ENCODE assay signal across 23 cellular contexts in the genomic region with DNA sequence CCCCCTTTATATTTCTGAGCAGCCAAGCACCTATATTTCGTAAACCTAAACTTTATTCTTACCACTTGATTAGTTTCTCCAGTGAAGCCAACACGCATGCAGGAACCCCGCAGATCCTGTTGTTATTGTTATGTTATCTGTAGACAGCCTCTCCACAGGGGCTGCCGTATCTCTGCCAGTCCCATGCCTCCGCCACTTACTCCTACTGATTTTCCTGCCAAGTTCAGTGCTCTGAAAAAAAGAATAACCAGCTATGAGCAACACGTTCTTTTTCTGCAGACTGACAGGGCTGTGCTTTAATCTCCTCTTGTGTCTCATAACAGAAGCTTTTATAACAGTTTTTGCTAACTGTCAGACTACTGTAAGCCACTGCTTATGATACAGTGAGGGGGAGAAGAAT.
DNase-seq lines count a peak whose midpoint lies in the region; ATAC-seq and TF ChIP-seq lines count a peak whose summit lies in the region.
"Had no signal": no experiment of that assay in that cellular context is flagged by ENCODE, and none has a peak within 500 bp of the region (broad histone marks: within the 10 kb centered on the region; RNA-seq: fewer than 3 reads in every experiment).

No MANE protein-coding gene starts in this region.

- CTCF ChIA-PET in A673 (lab: Charles Lee) = no interaction called here
- CTCF ChIA-PET in HEK293T (lab: Yijun Ruan, JAX) = no interaction called here

- DNase-seq in A673 (ENCODE audit: low spot score) (peak; percentile 21), HEK293T (ENCODE audit: extremely low spot score) (peak; percentile 29), astrocyte of the cerebellum (ENCODE audit: low read depth) (peak; percentile 29), mesendoderm (peak; percentile 49), hepatic stellate cell (ENCODE audit: low spot score) (no peak)
- DNase-seq: activated CD4-positive, alpha-beta T cell treated with anti-CD3 and anti-CD28 coated beads, Interleukin-2, amount 50 U/mL, for 1 hour; activated CD8-positive, alpha-beta memory T cell treated with anti-CD3 and anti-CD28 coated beads, Interleukin-2, amount 10 ng/mL, durations not matched to agents 7 days and 5 days; activated T-cell treated with anti-CD3 and anti-CD28 coated beads, Interleukin-2, amount 50 U/mL, for 48 hours; colonic mucosa; DMS53; foreskin fibroblast; HCEC 1CT; NCI-H1417; NCI-H2081 treated with DMSO at 0.1 percent for 48 hours; occipital lobe; psoas muscle; T-helper 2 cell had no signal

- no peak overlapping the region for H4K5ac ChIP-seq in mesendoderm (ENCODE audit: low read length)

- H3K4me3 ChIP-seq in A673 (ENCODE audit: low read depth, low read length, poor library complexity, severe bottlenecking) (no peak overlapping the region), astrocyte of the cerebellum (ENCODE audit: low read depth, low read length) (no peak overlapping the region), mesendoderm (ENCODE audit: low read length) (no peak overlapping the region)
- H3K4me3 ChIP-seq: BLaER1, colonic mucosa, K562, psoas muscle, thoracic aorta had no signal

- no peak for TF ChIP-seq CTCF in A673 (conservative IDR thresholded peaks at IDR 0.05; ENCODE audit: low read depth, low read length)
- no peak for TF ChIP-seq CTCF in astrocyte of the cerebellum (IDR thresholded peaks at IDR 0.05; ENCODE audit: low read depth, low read length, missing control alignments)

- no peak overlapping the region for H4K8ac ChIP-seq in mesendoderm (ENCODE audit: low read depth, low read length)

- no peaks in the 10 kb centered on the region for H3K79me1 ChIP-seq in mesendoderm (ENCODE audit: low read length)

- in situ Hi-C loops in astrocyte of the cerebellum (cut with HindIII; ENCODE audit: low sequenced_read_pairs) = no loop called here

- WGBS in mesendoderm (ENCODE audit: extremely low coverage, insufficient coverage, low lambda C conversion rate) = no CpG with 5 or more reads among the region's 6 CpGs

- no peaks in the 10 kb centered on the region for H3K27me3 ChIP-seq in A673 (replicated peaks; ENCODE audit: insufficient read depth, low read depth, low read length, poor library complexity)
- no peaks in the 10 kb centered on the region for H3K27me3 ChIP-seq in mesendoderm (ENCODE audit: insufficient read depth, low read length, poor library complexity)
- H3K27me3 ChIP-seq: BLaER1, colonic mucosa had no signal

- H3K36me3 ChIP-seq in A673 (ENCODE audit: insufficient read depth, low read length, poor library complexity, severe bottlenecking) = no peaks in the 10 kb centered on the region
- no peaks in the 10 kb centered on the region for H3K36me3 ChIP-seq in mesendoderm (ENCODE audit: control insufficient read depth, insufficient read depth, low read length)
- H3K36me3 ChIP-seq: BLaER1, colonic mucosa, thoracic aorta had no signal

- H3K79me2 ChIP-seq in mesendoderm (ENCODE audit: control insufficient read depth, insufficient read depth, low read length) = no peaks in the 10 kb centered on the region

- no peak overlapping the region for H2BK5ac ChIP-seq in mesendoderm (ENCODE audit: low read length)

- no peak overlapping the region for H3K4me2 ChIP-seq in mesendoderm (ENCODE audit: low read length)
- H3K4me2 ChIP-seq: BLaER1 had no signal

- POLR2A ChIA-PET in A673 (lab: Charles Lee; ENCODE audit: low non-redundant PET) (no interaction called here), HEK293T (lab: Yijun Ruan, JAX) (no interaction called here)

- H3K4me1 ChIP-seq in A673 (ENCODE audit: insufficient read depth, low read length, poor library complexity, severe bottlenecking) (no peaks in the 10 kb centered on the region), mesendoderm (ENCODE audit: control insufficient read depth, low read depth, low read length) (no peaks in the 10 kb centered on the region)
- H3K4me1 ChIP-seq: BLaER1, colonic mucosa, psoas muscle had no signal

- no peak overlapping the region for H2BK15ac ChIP-seq in mesendoderm (replicated peaks; ENCODE audit: low read depth)

- H3K56ac ChIP-seq in mesendoderm (ENCODE audit: low read length) = no peak overlapping the region

- H3K9ac ChIP-seq in mesendoderm (ENCODE audit: low read length) = no peak overlapping the region
- H3K9ac ChIP-seq: BLaER1 had no signal

- no peak overlapping the region for H3K23ac ChIP-seq in mesendoderm (ENCODE audit: low read length)

- intact Hi-C loops in A673 (cut with micrococcal nuclease; ENCODE audit: unreplicated experiment) = no loop called here

- H2BK120ac ChIP-seq in mesendoderm (ENCODE audit: low read depth, low read length) = no peak overlapping the region

- ATAC-seq in HG02588 (IDR thresholded peaks at IDR 0.05; ENCODE audit: unreplicated experiment) = no peak
- no peak for ATAC-seq in GM19351 (IDR thresholded peaks at IDR 0.05; ENCODE audit: unreplicated experiment)
- ATAC-seq: activated CD8-positive, alpha-beta memory T cell treated with anti-CD3 and anti-CD28 coated beads, Interleukin-2, amount 10 ng/mL, durations not matched to agents 7 days and 5 days; esophagus mucosa; K562; psoas muscle had no signal

- H3K4ac ChIP-seq in mesendoderm (ENCODE audit: low read depth, low read length) = no peak overlapping the region

- H3K18ac ChIP-seq in mesendoderm (ENCODE audit: low read length) = no peak overlapping the region

- H3K9me3 ChIP-seq in A673 (ENCODE audit: low read depth, low read length, poor library complexity, severe bottlenecking) = no peaks in the 10 kb centered on the region
- H3K9me3 ChIP-seq: BLaER1, colonic mucosa, psoas muscle, thoracic aorta had no signal

- no peak overlapping the region for H2AK5ac ChIP-seq in mesendoderm (ENCODE audit: low read length)

- BruUV-seq in A673 (replicated peaks; lab: Mats Ljungman, UMichigan) = no TSS peak

- H3K27ac ChIP-seq in A673 (ENCODE audit: low read depth, low read length, poor library complexity, severe bottlenecking) (no peak overlapping the region), mesendoderm (ENCODE audit: low read depth, low read length) (no peak overlapping the region)
- H3K27ac ChIP-seq: BLaER1, colonic mucosa, psoas muscle, thoracic aorta had no signal

TF ChIP-seq in HEK293T, 16 proteins besides CTCF, POLR2A, EP300 and RAD21:
- TF ChIP-seq HDGF (IDR thresholded peaks at IDR 0.05; ENCODE audit: borderline replicate concordance) (no peak), L3MBTL2 (conservative IDR thresholded peaks at IDR 0.05) (no peak)
